Comparison of ENCODE assay signal across 1 cellular context in the genomic region with DNA sequence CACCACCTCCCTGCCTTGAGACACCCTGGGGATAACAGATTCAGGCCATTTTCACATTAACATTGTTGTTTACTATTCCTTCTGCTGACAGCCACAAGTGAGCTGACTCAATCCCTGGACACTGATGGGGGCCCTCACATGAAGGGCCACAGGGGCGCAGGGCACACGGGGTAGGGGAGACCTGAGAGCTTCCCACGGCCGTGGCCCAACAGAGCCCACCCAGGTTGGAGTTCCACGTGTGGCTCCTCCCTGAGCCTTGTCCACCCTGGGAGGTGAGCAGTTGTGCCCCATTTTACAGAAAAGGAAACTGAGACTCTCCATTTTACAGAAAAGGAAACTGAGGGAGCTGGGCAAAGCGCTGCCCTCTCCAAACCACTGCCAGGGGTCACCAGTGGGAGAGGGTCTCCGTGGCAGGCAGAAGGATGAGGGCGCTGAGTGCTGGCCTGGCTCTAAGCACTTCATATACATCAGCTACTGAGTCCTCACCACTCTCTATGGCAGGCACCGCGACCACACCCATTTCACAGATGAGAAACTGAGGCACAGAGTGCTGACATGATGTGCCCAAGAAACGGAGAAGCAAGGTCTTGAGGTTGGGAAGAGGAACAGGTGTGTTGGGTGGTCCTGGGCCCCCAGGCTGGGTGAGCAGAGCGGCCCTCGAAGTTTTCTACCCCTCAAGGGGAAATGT.
TF ChIP-seq lines count a peak whose summit lies in the region.

No MANE protein-coding gene starts in this region.

TF ChIP-seq in HepG2, 621 proteins besides CTCF, POLR2A, EP300 and RAD21 (continued from another document):
- TF ChIP-seq, protein P1, sequence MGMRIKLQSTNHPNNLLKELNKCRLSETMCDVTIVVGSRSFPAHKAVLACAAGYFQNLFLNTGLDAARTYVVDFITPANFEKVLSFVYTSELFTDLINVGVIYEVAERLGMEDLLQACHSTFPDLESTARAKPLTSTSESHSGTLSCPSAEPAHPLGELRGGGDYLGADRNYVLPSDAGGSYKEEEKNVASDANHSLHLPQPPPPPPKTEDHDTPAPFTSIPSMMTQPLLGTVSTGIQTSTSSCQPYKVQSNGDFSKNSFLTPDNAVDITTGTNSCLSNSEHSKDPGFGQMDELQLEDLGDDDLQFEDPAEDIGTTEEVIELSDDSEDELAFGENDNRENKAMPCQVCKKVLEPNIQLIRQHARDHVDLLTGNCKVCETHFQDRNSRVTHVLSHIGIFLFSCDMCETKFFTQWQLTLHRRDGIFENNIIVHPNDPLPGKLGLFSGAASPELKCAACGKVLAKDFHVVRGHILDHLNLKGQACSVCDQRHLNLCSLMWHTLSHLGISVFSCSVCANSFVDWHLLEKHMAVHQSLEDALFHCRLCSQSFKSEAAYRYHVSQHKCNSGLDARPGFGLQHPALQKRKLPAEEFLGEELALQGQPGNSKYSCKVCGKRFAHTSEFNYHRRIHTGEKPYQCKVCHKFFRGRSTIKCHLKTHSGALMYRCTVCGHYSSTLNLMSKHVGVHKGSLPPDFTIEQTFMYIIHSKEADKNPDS (CRISPR knock-in tag; IDR thresholded peaks at IDR 0.05), result no peak
- TF ChIP-seq KDM2A (CRISPR knock-in tag; IDR thresholded peaks at IDR 0.05; ENCODE audit: borderline replicate concordance, low read depth) (no peak), AHR (CRISPR knock-in tag; IDR thresholded peaks at IDR 0.05) (no peak), ZNF431 (CRISPR knock-in tag; IDR thresholded peaks at IDR 0.05; ENCODE audit: borderline replicate concordance, low read depth) (0 out of 2 replicates have a peak, but pooled peaks have one; percentile 33), PAWR (CRISPR knock-in tag; IDR thresholded peaks at IDR 0.05; ENCODE audit: borderline replicate concordance) (no peak), FOXA3 (CRISPR knock-in tag; IDR thresholded peaks at IDR 0.05) (no peak), ZNF761 (CRISPR knock-in tag; conservative IDR thresholded peaks at IDR 0.05) (no peak), ZNF629 (CRISPR knock-in tag; conservative IDR thresholded peaks at IDR 0.05) (peak; percentile 89), RFXAP (CRISPR knock-in tag; IDR thresholded peaks at IDR 0.05; ENCODE audit: borderline replicate concordance) (no peak), GPN1 (CRISPR knock-in tag; IDR thresholded peaks at IDR 0.05; ENCODE audit: borderline replicate concordance) (no peak)
